ENCODE assay signal across 1 cellular context in the genomic region with DNA sequence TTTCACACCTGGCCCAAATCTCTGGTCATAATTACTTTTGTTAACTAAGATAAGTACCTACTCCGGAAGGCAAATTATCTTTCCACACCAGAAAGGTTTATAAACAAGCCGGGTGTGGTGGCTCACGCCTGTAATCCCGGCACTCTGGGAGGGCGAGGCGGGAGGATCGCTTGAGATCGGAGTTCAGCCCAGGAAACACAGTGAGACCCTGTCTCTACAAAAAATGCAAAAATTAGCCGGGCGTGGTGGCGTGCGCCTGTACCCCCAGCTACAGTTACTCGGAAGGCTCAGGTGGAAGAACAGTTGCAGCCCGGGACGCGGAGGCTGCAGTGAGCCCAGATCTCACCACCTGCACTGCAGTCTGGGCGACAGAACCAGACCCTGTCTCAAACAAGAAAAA.
TF ChIP-seq lines count a peak whose summit lies in the region.

No MANE protein-coding gene starts in this region.

TF ChIP-seq in HepG2, 621 proteins besides CTCF, POLR2A, EP300 and RAD21 (continued from another document):
- TF ChIP-seq, protein P1, sequence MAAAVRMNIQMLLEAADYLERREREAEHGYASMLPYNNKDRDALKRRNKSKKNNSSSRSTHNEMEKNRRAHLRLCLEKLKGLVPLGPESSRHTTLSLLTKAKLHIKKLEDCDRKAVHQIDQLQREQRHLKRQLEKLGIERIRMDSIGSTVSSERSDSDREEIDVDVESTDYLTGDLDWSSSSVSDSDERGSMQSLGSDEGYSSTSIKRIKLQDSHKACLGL (CRISPR knock-in tag; IDR thresholded peaks at IDR 0.05): no peak
- TF ChIP-seq ZNF556 (CRISPR knock-in tag; IDR thresholded peaks at IDR 0.05; ENCODE audit: borderline replicate concordance) (no peak), ZNF577 (CRISPR knock-in tag; IDR thresholded peaks at IDR 0.05; ENCODE audit: borderline replicate concordance, low read depth) (no peak), ZNF317 (CRISPR knock-in tag; IDR thresholded peaks at IDR 0.05) (no peak), HDAC6 (IDR thresholded peaks at IDR 0.05; ENCODE audit: low read depth, low read length) (no peak), TEAD2 (CRISPR knock-in tag; IDR thresholded peaks at IDR 0.05) (no peak), ZNF563 (CRISPR knock-in tag; IDR thresholded peaks at IDR 0.05) (no peak), ZSCAN21 (CRISPR knock-in tag; IDR thresholded peaks at IDR 0.05; ENCODE audit: borderline replicate concordance) (no peak), ZNF768 (CRISPR knock-in tag; IDR thresholded peaks at IDR 0.05) (peak; percentile 62; the same call in 1 of the 2 replicates), ZNF510 (CRISPR knock-in tag; IDR thresholded peaks at IDR 0.05; ENCODE audit: low read depth) (no peak), ZBTB8A (CRISPR knock-in tag; IDR thresholded peaks at IDR 0.05; ENCODE audit: borderline replicate concordance, low read depth) (no peak), NFYB (CRISPR knock-in tag; IDR thresholded peaks at IDR 0.05) (no peak), MXD4 (CRISPR knock-in tag; IDR thresholded peaks at IDR 0.05) (0 out of 2 replicates have a peak, but pooled peaks have one; percentile 38), ZMYM4 (CRISPR knock-in tag; IDR thresholded peaks at IDR 0.05) (no peak), MAZ (IDR thresholded peaks at IDR 0.05; ENCODE audit: borderline replicate concordance, low read depth, low read length) (no peak), MAZ (CRISPR knock-in tag; IDR thresholded peaks at IDR 0.05; ENCODE audit: low read depth) (no peak), NCOA2 (CRISPR knock-in tag; IDR thresholded peaks at IDR 0.05) (0 out of 2 replicates have a peak, but pooled peaks have one; percentile 14), ZNF3 (CRISPR knock-in tag; IDR thresholded peaks at IDR 0.05) (no peak), KDM3A (CRISPR knock-in tag; IDR thresholded peaks at IDR 0.05; ENCODE audit: low read depth) (no peak)
- TF ChIP-seq, protein P2, sequence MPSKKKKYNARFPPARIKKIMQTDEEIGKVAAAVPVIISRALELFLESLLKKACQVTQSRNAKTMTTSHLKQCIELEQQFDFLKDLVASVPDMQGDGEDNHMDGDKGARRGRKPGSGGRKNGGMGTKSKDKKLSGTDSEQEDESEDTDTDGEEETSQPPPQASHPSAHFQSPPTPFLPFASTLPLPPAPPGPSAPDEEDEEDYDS (CRISPR knock-in tag; IDR thresholded peaks at IDR 0.05): no peak; the same call in 1 of the 2 replicates
- TF ChIP-seq, protein P3, sequence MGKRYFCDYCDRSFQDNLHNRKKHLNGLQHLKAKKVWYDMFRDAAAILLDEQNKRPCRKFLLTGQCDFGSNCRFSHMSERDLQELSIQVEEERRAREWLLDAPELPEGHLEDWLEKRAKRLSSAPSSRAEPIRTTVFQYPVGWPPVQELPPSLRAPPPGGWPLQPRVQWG (CRISPR knock-in tag; IDR thresholded peaks at IDR 0.05; ENCODE audit: borderline replicate concordance, low read depth): no peak
- TF ChIP-seq, protein P4, sequence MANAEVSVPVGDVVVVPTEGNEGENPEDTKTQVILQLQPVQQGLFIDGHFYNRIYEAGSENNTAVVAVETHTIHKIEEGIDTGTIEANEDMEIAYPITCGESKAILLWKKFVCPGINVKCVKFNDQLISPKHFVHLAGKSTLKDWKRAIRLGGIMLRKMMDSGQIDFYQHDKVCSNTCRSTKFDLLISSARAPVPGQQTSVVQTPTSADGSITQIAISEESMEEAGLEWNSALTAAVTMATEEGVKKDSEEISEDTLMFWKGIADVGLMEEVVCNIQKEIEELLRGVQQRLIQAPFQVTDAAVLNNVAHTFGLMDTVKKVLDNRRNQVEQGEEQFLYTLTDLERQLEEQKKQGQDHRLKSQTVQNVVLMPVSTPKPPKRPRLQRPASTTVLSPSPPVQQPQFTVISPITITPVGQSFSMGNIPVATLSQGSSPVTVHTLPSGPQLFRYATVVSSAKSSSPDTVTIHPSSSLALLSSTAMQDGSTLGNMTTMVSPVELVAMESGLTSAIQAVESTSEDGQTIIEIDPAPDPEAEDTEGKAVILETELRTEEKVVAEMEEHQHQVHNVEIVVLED (CRISPR knock-in tag; IDR thresholded peaks at IDR 0.05; ENCODE audit: borderline replicate concordance): 0 out of 2 replicates have a peak, but pooled peaks have one; percentile 16
- TF ChIP-seq, protein P5, sequence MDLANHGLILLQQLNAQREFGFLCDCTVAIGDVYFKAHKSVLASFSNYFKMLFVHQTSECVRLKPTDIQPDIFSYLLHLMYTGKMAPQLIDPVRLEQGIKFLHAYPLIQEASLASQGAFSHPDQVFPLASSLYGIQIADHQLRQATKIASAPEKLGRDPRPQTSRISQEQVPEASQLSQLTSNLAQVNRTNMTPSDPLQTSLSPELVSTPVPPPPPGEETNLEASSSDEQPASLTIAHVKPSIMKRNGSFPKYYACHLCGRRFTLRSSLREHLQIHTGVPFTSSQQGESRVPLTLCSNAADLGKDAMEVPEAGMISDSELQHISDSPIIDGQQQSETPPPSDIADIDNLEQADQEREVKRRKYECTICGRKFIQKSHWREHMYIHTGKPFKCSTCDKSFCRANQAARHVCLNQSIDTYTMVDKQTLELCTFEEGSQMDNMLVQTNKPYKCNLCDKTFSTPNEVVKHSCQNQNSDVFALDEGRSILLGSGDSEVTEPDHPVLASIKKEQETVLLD (CRISPR knock-in tag; IDR thresholded peaks at IDR 0.05; ENCODE audit: low read depth): no peak
- TF ChIP-seq, protein P6, sequence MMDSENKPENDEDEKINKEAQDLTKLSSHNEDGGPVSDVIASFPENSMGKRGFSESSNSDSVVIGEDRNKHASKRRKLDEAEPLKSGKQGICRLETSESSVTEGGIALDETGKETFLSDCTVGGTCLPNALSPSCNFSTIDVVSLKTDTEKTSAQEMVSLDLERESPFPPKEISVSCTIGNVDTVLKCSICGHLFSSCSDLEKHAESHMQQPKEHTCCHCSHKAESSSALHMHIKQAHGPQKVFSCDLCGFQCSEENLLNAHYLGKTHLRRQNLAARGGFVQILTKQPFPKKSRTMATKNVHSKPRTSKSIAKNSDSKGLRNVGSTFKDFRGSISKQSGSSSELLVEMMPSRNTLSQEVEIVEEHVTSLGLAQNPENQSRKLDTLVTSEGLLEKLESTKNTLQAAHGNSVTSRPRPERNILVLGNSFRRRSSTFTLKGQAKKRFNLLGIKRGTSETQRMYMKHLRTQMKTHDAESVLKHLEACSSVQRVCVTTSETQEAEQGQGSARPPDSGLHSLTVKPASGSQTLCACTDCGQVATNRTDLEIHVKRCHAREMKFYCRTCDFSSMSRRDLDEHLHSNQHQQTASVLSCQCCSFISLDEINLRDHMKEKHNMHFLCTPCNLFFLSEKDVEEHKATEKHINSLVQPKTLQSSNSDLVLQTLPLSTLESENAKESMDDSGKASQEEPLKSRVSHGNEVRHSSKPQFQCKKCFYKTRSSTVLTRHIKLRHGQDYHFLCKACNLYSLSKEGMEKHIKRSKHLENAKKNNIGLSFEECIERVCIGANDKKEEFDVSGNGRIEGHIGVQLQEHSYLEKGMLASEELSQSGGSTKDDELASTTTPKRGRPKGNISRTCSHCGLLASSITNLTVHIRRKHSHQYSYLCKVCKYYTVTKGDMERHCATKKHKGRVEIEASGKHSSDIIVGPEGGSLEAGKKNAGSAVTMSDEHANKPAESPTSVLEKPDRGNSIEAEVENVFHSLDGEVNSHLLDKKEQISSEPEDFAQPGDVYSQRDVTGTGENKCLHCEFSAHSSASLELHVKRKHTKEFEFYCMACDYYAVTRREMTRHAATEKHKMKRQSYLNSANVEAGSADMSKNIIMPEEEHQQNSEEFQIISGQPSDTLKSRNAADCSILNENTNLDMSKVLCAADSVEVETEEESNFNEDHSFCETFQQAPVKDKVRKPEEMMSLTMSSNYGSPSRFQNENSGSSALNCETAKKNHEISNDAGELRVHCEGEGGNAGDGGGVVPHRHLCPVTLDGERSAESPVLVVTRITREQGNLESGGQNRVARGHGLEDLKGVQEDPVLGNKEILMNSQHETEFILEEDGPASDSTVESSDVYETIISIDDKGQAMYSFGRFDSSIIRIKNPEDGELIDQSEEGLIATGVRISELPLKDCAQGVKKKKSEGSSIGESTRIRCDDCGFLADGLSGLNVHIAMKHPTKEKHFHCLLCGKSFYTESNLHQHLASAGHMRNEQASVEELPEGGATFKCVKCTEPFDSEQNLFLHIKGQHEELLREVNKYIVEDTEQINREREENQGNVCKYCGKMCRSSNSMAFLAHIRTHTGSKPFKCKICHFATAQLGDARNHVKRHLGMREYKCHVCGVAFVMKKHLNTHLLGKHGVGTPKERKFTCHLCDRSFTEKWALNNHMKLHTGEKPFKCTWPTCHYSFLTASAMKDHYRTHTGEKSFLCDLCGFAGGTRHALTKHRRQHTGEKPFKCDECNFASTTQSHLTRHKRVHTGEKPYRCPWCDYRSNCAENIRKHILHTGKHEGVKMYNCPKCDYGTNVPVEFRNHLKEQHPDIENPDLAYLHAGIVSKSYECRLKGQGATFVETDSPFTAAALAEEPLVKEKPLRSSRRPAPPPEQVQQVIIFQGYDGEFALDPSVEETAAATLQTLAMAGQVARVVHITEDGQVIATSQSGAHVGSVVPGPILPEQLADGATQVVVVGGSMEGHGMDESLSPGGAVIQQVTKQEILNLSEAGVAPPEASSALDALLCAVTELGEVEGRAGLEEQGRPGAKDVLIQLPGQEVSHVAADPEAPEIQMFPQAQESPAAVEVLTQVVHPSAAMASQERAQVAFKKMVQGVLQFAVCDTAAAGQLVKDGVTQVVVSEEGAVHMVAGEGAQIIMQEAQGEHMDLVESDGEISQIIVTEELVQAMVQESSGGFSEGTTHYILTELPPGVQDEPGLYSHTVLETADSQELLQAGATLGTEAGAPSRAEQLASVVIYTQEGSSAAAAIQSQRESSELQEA (CRISPR knock-in tag; IDR thresholded peaks at IDR 0.05; ENCODE audit: not compliant biosample characterization): no peak
